1 cellular context compared by ENCODE assay signal in the genomic region with DNA sequence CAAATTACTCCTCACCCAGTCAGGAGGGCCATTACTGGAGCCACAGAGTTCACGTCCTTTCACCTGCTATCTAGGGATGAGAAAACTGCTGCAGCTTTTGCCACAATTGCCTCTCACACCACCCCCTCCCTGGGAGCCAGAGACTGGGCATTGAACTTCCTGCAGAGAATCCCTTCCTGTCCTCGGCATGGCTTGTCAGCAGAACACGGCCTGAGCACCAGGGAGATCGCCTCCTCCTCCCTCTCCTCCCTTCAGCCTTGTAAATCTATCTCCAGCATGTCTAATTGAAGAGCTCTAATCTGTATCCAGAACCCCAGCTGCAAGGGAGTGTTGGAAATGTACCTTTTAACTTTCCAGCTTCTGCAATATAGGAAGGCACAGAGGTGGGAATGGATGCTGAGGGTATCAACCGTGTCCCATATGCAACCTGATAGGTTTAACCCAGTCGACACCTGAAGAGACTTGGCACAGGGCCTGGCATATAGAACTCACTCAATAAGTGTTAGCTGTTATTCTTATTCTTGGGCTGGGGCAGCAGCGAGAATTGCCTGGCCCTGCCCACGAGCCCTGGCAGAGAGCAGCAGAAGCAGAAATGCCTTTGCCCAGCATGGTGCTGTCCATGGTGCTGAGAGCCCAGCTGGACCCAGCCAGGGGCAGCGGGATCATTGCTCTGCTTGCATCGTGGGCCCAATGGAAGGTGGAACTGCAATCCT.
TF ChIP-seq lines count a peak whose summit lies in the region.

No MANE protein-coding gene starts in this region.

TF ChIP-seq in HepG2, 621 proteins besides CTCF, POLR2A, EP300 and RAD21 (continued from another document and continues in another):
- TF ChIP-seq ZNF350 (CRISPR knock-in tag; IDR thresholded peaks at IDR 0.05; ENCODE audit: borderline replicate concordance, low read depth) (0 out of 2 replicates have a peak, but pooled peaks have one; percentile 46), ZNF546 (CRISPR knock-in tag; conservative IDR thresholded peaks at IDR 0.05) (no peak), CBFB (CRISPR knock-in tag; IDR thresholded peaks at IDR 0.05) (no peak), ZNF441 (CRISPR knock-in tag; IDR thresholded peaks at IDR 0.05; ENCODE audit: borderline replicate concordance) (peak; percentile 86), STAT5B (CRISPR knock-in tag; IDR thresholded peaks at IDR 0.05) (peak; percentile 95), CHD4 (IDR thresholded peaks at IDR 0.05; ENCODE audit: borderline replicate concordance, low read length) (no peak), ZZZ3 (CRISPR knock-in tag; IDR thresholded peaks at IDR 0.05; ENCODE audit: borderline replicate concordance) (no peak), FOXK2 (IDR thresholded peaks at IDR 0.05) (no peak), REPIN1 (CRISPR knock-in tag; IDR thresholded peaks at IDR 0.05; ENCODE audit: borderline replicate concordance, low read depth) (peak; percentile 62; the same call in 1 of the 2 replicates), ZNF629 (CRISPR knock-in tag; conservative IDR thresholded peaks at IDR 0.05) (0 out of 2 replicates have a peak, but pooled peaks have one; percentile 28), POLR2G (IDR thresholded peaks at IDR 0.05; ENCODE audit: low read depth, low read length) (no peak), ZNF510 (CRISPR knock-in tag; IDR thresholded peaks at IDR 0.05; ENCODE audit: low read depth) (0 out of 2 replicates have a peak, but pooled peaks have one; percentile 35), KLF13 (CRISPR knock-in tag; IDR thresholded peaks at IDR 0.05) (no peak), CBX2 (IDR thresholded peaks at IDR 0.05; ENCODE audit: low read depth, low read length) (no peak), CBX2 (CRISPR knock-in tag; IDR thresholded peaks at IDR 0.05; ENCODE audit: low read depth) (no peak), CENPX (CRISPR knock-in tag; IDR thresholded peaks at IDR 0.05) (no peak), NPAS2 (CRISPR knock-in tag; IDR thresholded peaks at IDR 0.05; ENCODE audit: borderline replicate concordance) (no peak; the same call in 1 of the 2 replicates), ZNF562 (CRISPR knock-in tag; IDR thresholded peaks at IDR 0.05; ENCODE audit: borderline replicate concordance) (no peak), ZNF143 (CRISPR knock-in tag; IDR thresholded peaks at IDR 0.05) (no peak), ZFP82 (CRISPR knock-in tag; IDR thresholded peaks at IDR 0.05; ENCODE audit: borderline replicate concordance) (0 out of 2 replicates have a peak, but pooled peaks have one; percentile 53), ZNF672 (CRISPR knock-in tag; IDR thresholded peaks at IDR 0.05) (no peak), BCL6 (CRISPR knock-in tag; IDR thresholded peaks at IDR 0.05) (peak; percentile 64), ZNF136 (CRISPR knock-in tag; IDR thresholded peaks at IDR 0.05; ENCODE audit: low read depth) (no peak), ESRRA (CRISPR knock-in tag; IDR thresholded peaks at IDR 0.05; ENCODE audit: low read depth) (no peak), ZBTB38 (CRISPR knock-in tag; IDR thresholded peaks at IDR 0.05) (peak; percentile 75; the same call in 1 of the 2 replicates), ZNF737 (CRISPR knock-in tag; IDR thresholded peaks at IDR 0.05; ENCODE audit: borderline replicate concordance) (0 out of 2 replicates have a peak, but pooled peaks have one; percentile 57), JUNB (CRISPR knock-in tag; IDR thresholded peaks at IDR 0.05; ENCODE audit: borderline replicate concordance) (no peak), KLF11 (CRISPR knock-in tag; IDR thresholded peaks at IDR 0.05) (peak; percentile 98), ZNF333 (CRISPR knock-in tag; IDR thresholded peaks at IDR 0.05; ENCODE audit: borderline replicate concordance) (no peak), POLR2AphosphoS5 (IDR thresholded peaks at IDR 0.05; ENCODE audit: low read depth, low read length) (no peak), YEATS4 (CRISPR knock-in tag; IDR thresholded peaks at IDR 0.05; ENCODE audit: borderline replicate concordance) (no peak), SETDB1 (CRISPR knock-in tag; IDR thresholded peaks at IDR 0.05; ENCODE audit: borderline replicate concordance) (no peak), HCFC1 (IDR thresholded peaks at IDR 0.05; ENCODE audit: low read depth, low read length) (0 out of 2 replicates have a peak, but pooled peaks have one; percentile 17), TGIF2 (CRISPR knock-in tag; IDR thresholded peaks at IDR 0.05) (peak; percentile 92; the same call in 1 of the 2 replicates), GABPB1 (CRISPR knock-in tag; IDR thresholded peaks at IDR 0.05) (peak; percentile 55)
- TF ChIP-seq, protein P1, sequence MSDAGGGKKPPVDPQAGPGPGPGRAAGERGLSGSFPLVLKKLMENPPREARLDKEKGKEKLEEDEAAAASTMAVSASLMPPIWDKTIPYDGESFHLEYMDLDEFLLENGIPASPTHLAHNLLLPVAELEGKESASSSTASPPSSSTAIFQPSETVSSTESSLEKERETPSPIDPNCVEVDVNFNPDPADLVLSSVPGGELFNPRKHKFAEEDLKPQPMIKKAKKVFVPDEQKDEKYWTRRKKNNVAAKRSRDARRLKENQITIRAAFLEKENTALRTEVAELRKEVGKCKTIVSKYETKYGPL (CRISPR knock-in tag; IDR thresholded peaks at IDR 0.05), result peak; percentile 92
- TF ChIP-seq, protein P2, sequence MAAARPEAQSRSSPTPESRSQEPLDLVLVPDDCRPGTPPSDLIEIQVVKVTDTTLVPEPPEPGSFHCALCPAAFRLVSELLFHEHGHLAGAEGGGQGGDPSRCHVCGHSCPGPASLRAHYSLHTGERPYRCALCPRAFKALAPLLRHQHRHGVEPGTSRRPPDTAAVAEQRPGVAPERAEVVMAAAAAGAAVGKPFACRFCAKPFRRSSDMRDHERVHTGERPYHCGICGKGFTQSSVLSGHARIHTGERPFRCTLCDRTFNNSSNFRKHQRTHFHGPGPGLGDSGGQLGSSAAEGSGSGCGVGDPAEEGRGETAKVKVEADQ (CRISPR knock-in tag; IDR thresholded peaks at IDR 0.05; ENCODE audit: borderline replicate concordance), result no peak
- TF ChIP-seq, protein P3, sequence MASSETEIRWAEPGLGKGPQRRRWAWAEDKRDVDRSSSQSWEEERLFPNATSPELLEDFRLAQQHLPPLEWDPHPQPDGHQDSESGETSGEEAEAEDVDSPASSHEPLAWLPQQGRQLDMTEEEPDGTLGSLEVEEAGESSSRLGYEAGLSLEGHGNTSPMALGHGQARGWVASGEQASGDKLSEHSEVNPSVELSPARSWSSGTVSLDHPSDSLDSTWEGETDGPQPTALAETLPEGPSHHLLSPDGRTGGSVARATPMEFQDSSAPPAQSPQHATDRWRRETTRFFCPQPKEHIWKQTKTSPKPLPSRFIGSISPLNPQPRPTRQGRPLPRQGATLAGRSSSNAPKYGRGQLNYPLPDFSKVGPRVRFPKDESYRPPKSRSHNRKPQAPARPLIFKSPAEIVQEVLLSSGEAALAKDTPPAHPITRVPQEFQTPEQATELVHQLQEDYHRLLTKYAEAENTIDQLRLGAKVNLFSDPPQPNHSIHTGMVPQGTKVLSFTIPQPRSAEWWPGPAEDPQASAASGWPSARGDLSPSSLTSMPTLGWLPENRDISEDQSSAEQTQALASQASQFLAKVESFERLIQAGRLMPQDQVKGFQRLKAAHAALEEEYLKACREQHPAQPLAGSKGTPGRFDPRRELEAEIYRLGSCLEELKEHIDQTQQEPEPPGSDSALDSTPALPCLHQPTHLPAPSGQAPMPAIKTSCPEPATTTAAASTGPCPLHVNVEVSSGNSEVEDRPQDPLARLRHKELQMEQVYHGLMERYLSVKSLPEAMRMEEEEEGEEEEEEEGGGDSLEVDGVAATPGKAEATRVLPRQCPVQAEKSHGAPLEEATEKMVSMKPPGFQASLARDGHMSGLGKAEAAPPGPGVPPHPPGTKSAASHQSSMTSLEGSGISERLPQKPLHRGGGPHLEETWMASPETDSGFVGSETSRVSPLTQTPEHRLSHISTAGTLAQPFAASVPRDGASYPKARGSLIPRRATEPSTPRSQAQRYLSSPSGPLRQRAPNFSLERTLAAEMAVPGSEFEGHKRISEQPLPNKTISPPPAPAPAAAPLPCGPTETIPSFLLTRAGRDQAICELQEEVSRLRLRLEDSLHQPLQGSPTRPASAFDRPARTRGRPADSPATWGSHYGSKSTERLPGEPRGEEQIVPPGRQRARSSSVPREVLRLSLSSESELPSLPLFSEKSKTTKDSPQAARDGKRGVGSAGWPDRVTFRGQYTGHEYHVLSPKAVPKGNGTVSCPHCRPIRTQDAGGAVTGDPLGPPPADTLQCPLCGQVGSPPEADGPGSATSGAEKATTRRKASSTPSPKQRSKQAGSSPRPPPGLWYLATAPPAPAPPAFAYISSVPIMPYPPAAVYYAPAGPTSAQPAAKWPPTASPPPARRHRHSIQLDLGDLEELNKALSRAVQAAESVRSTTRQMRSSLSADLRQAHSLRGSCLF (CRISPR knock-in tag; IDR thresholded peaks at IDR 0.05; ENCODE audit: borderline replicate concordance), result peak; percentile 89
- TF ChIP-seq, protein P4, sequence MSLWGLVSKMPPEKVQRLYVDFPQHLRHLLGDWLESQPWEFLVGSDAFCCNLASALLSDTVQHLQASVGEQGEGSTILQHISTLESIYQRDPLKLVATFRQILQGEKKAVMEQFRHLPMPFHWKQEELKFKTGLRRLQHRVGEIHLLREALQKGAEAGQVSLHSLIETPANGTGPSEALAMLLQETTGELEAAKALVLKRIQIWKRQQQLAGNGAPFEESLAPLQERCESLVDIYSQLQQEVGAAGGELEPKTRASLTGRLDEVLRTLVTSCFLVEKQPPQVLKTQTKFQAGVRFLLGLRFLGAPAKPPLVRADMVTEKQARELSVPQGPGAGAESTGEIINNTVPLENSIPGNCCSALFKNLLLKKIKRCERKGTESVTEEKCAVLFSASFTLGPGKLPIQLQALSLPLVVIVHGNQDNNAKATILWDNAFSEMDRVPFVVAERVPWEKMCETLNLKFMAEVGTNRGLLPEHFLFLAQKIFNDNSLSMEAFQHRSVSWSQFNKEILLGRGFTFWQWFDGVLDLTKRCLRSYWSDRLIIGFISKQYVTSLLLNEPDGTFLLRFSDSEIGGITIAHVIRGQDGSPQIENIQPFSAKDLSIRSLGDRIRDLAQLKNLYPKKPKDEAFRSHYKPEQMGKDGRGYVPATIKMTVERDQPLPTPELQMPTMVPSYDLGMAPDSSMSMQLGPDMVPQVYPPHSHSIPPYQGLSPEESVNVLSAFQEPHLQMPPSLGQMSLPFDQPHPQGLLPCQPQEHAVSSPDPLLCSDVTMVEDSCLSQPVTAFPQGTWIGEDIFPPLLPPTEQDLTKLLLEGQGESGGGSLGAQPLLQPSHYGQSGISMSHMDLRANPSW (CRISPR knock-in tag; IDR thresholded peaks at IDR 0.05; ENCODE audit: borderline replicate concordance), result no peak
- TF ChIP-seq, protein P5, sequence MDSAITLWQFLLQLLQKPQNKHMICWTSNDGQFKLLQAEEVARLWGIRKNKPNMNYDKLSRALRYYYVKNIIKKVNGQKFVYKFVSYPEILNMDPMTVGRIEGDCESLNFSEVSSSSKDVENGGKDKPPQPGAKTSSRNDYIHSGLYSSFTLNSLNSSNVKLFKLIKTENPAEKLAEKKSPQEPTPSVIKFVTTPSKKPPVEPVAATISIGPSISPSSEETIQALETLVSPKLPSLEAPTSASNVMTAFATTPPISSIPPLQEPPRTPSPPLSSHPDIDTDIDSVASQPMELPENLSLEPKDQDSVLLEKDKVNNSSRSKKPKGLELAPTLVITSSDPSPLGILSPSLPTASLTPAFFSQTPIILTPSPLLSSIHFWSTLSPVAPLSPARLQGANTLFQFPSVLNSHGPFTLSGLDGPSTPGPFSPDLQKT (CRISPR knock-in tag; IDR thresholded peaks at IDR 0.05; ENCODE audit: borderline replicate concordance), result no peak
- TF ChIP-seq, protein P6, sequence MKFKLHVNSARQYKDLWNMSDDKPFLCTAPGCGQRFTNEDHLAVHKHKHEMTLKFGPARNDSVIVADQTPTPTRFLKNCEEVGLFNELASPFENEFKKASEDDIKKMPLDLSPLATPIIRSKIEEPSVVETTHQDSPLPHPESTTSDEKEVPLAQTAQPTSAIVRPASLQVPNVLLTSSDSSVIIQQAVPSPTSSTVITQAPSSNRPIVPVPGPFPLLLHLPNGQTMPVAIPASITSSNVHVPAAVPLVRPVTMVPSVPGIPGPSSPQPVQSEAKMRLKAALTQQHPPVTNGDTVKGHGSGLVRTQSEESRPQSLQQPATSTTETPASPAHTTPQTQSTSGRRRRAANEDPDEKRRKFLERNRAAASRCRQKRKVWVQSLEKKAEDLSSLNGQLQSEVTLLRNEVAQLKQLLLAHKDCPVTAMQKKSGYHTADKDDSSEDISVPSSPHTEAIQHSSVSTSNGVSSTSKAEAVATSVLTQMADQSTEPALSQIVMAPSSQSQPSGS (CRISPR knock-in tag; IDR thresholded peaks at IDR 0.05), result peak; percentile 83
- TF ChIP-seq, protein P7, sequence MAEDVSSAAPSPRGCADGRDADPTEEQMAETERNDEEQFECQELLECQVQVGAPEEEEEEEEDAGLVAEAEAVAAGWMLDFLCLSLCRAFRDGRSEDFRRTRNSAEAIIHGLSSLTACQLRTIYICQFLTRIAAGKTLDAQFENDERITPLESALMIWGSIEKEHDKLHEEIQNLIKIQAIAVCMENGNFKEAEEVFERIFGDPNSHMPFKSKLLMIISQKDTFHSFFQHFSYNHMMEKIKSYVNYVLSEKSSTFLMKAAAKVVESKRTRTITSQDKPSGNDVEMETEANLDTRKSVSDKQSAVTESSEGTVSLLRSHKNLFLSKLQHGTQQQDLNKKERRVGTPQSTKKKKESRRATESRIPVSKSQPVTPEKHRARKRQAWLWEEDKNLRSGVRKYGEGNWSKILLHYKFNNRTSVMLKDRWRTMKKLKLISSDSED (CRISPR knock-in tag; IDR thresholded peaks at IDR 0.05), result no peak
- TF ChIP-seq, protein P8, sequence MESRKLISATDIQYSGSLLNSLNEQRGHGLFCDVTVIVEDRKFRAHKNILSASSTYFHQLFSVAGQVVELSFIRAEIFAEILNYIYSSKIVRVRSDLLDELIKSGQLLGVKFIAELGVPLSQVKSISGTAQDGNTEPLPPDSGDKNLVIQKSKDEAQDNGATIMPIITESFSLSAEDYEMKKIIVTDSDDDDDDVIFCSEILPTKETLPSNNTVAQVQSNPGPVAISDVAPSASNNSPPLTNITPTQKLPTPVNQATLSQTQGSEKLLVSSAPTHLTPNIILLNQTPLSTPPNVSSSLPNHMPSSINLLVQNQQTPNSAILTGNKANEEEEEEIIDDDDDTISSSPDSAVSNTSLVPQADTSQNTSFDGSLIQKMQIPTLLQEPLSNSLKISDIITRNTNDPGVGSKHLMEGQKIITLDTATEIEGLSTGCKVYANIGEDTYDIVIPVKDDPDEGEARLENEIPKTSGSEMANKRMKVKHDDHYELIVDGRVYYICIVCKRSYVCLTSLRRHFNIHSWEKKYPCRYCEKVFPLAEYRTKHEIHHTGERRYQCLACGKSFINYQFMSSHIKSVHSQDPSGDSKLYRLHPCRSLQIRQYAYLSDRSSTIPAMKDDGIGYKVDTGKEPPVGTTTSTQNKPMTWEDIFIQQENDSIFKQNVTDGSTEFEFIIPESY (CRISPR knock-in tag; IDR thresholded peaks at IDR 0.05), result no peak
- TF ChIP-seq, protein P9, sequence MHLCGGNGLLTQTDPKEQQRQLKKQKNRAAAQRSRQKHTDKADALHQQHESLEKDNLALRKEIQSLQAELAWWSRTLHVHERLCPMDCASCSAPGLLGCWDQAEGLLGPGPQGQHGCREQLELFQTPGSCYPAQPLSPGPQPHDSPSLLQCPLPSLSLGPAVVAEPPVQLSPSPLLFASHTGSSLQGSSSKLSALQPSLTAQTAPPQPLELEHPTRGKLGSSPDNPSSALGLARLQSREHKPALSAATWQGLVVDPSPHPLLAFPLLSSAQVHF (CRISPR knock-in tag; IDR thresholded peaks at IDR 0.05), result no peak
- TF ChIP-seq, protein P10, sequence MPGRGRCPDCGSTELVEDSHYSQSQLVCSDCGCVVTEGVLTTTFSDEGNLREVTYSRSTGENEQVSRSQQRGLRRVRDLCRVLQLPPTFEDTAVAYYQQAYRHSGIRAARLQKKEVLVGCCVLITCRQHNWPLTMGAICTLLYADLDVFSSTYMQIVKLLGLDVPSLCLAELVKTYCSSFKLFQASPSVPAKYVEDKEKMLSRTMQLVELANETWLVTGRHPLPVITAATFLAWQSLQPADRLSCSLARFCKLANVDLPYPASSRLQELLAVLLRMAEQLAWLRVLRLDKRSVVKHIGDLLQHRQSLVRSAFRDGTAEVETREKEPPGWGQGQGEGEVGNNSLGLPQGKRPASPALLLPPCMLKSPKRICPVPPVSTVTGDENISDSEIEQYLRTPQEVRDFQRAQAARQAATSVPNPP (CRISPR knock-in tag; IDR thresholded peaks at IDR 0.05), result no peak
